20 cellular contexts compared by ENCODE assay signal in the genomic region with DNA sequence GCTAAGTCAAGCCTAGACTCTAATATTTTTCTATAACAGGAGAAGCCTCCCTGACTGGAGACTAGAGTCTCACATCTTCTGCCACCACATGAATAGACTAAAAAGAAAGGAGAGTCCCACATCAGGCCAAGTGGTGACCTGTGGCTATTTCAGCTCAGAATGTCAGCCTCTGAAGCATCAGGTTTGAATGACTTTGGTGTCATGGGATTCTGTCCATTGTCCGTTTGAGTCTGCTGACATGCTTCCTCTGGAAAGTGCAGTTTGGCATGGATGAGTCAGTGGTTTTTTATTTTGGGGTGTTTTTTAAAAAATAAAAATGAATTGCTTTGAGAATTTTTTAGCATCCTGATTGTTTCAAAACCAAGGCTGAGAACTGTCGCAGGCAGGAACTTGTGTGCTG. TPM values are rescaled to one million over a fixed set of nuclear protein-coding genes. Genes with fewer than 3 reads are reported as not detected.
A peak's percentile ranks its signal among the peaks of the same experiment; 100 is the strongest.
DNase-seq lines count a peak whose midpoint lies in the region; ATAC-seq and TF ChIP-seq lines count a peak whose summit lies in the region.
"Had no signal": no experiment of that assay in that cellular context is flagged by ENCODE, and none has a peak within 500 bp of the region (broad histone marks: within the 10 kb centered on the region; RNA-seq: fewer than 3 reads in every experiment).

No MANE protein-coding gene starts in this region.

- no peaks in the 10 kb centered on the region for H3K9me3 Mint-ChIP-seq in MCF 10A (ENCODE audit: unreplicated experiment)

- CTCF ChIA-PET in MCF 10A (lab: Yijun Ruan, JAX), result interaction anchor here (0.6 to 36.8 kb wide), 7 partner anchors 6 to 203 kb away, joined by 3 to 1191 read pairs (median 5); a partner anchor contains a TSS

- H3K36me3 ChIP-seq in breast epithelium (no peaks in the 10 kb centered on the region), psoas muscle (ENCODE audit: insufficient read depth in 1 of 2, low read depth in 1 of 2) (no peaks in the 10 kb centered on the region)

- H3K27ac ChIP-seq in breast epithelium (peak overlapping the region; percentile 75 to 80), psoas muscle (peak overlapping the region; percentile 11)
- H3K27ac ChIP-seq: GM23248, PC-9, SJSA1 had no signal

- no TSS peak for BruUV-seq in MCF 10A (replicated peaks; lab: Mats Ljungman, UMichigan)

- no peaks in the 10 kb centered on the region for H3K27me3 Mint-ChIP-seq in MCF 10A (ENCODE audit: insufficient read depth, unreplicated experiment)

- no peak overlapping the region for H3K4me3 Mint-ChIP-seq in MCF 10A (ENCODE audit: unreplicated experiment)
- H3K4me3 Mint-ChIP-seq: CD4-positive, alpha-beta memory T cell had no signal

- H3K4me3 ChIP-seq in breast epithelium (no peak overlapping the region), psoas muscle (no peak overlapping the region)
- H3K4me3 ChIP-seq: GM12878, GM23248, PC-9, SJSA1 had no signal

- DNase-seq in breast epithelium (ENCODE audit: low spot score in 2 of 2), result no peak
- DNase-seq in MCF 10A (ENCODE audit: unreplicated experiment), result no peak
- peak; percentile 43 for DNase-seq in COLO829 (ENCODE audit: low spot score)
- peak; percentile 58 to 81 for DNase-seq in dermis microvascular lymphatic vessel endothelial cell (ENCODE audit: low read depth in 2 of 2)
- DNase-seq in psoas muscle, result no peak
- no peak for DNase-seq in NCI-H2081 (lab: John Stamatoyannopoulos, UW)
- no peak for DNase-seq in SW480 (ENCODE audit: low spot score)
- DNase-seq: Calu3; CD4-positive, alpha-beta memory T cell; DMS53; EL; GM23248; KBM-7; NCI-H2227 treated with DMSO at 0.1 percent for 48 hours; PC-9 had no signal

- H3K27me3 ChIP-seq in breast epithelium (no peaks in the 10 kb centered on the region), psoas muscle (ENCODE audit: insufficient read depth in 3 of 3, low read length in 2 of 3) (no peaks in the 10 kb centered on the region)
- H3K27me3 ChIP-seq: BE2C, SJSA1 had no signal

- POLR2A ChIA-PET in MCF 10A (lab: Yijun Ruan, JAX), result interaction anchor here (0.6 to 3.8 kb wide), 4 partner anchors 8 to 91 kb away, joined by 3 to 23 read pairs (median 8); a partner anchor contains a TSS

- TF ChIP-seq POLR2A in breast epithelium (IDR thresholded peaks at IDR 0.05), result no peak

- H3K4me1 Mint-ChIP-seq in MCF 10A (ENCODE audit: insufficient read depth, unreplicated experiment), result peaks cover 9% of the 10 kb centered on the region

- peaks cover 26% of the 10 kb centered on the region for H3K36me3 Mint-ChIP-seq in MCF 10A (ENCODE audit: insufficient read depth, unreplicated experiment)
- H3K36me3 Mint-ChIP-seq: CD4-positive, alpha-beta memory T cell had no signal

- intact Hi-C loops in breast epithelium (cut with DNase I; ENCODE audit: low total_unique reads), result no loop called here
- intact Hi-C loops in MCF 10A (cut with micrococcal nuclease), result no loop called here
- intact Hi-C loops in psoas muscle (cut with DNase I), result loop anchor here (5.0 to 10.0 kb wide), 2 partner anchors 257 to 1930 kb away; no protein-coding TSS in a partner anchor

- H3K4me1 ChIP-seq in breast epithelium, result peaks cover 0 to 10% of the 10 kb centered on the region in 2 donors
- H3K4me1 ChIP-seq in psoas muscle, result peaks cover 23% of the 10 kb centered on the region
- H3K4me1 ChIP-seq: SJSA1 had no signal

- 77 to 81% (median 79%) methylated on average over 2 of the region's 2 CpGs for WGBS in psoas muscle, 3 donors

- H3K9me3 ChIP-seq in breast epithelium (no peaks in the 10 kb centered on the region), psoas muscle (no peaks in the 10 kb centered on the region)
- H3K9me3 ChIP-seq: BE2C, SJSA1 had no signal

- no peak for ATAC-seq in psoas muscle
- no peak for ATAC-seq in GM21737 (IDR thresholded peaks at IDR 0.05; ENCODE audit: unreplicated experiment)
- ATAC-seq: GM12878, HCT116 had no signal

- TF ChIP-seq CTCF in breast epithelium (IDR thresholded peaks at IDR 0.05) (no peak), MCF 10A (IDR thresholded peaks at IDR 0.05; ENCODE audit: unreplicated experiment) (no peak), psoas muscle (IDR thresholded peaks at IDR 0.05) (no peak)

- no peak overlapping the region for H3K27ac Mint-ChIP-seq in MCF 10A (ENCODE audit: low read depth, unreplicated experiment)
- H3K27ac Mint-ChIP-seq: CD4-positive, alpha-beta memory T cell had no signal

RNA-seq across cellular contexts. Expression of a gene that starts 19.5 kb away (rescaled TPM):
- total RNA-seq in breast epithelium, result 10 to 100 TPM in 2 of 3 donors, 1 to 10 TPM in 1; 7.8 to 39.4 (median 14.1) TPM
- total RNA-seq in MCF 10A (2022), result 45.4 and 58.5 TPM in 2 replicates
- total RNA-seq in dermis microvascular lymphatic vessel endothelial cell, result 15.5 and 19.2 TPM in 2 replicates
- total RNA-seq in psoas muscle, result 1 to 10 TPM in 3 of 4 donors, under 1 TPM in 1; 0.57 to 2.0 (median 1.4) TPM
- polyA plus RNA-seq in psoas muscle, result 1 to 10 TPM in 2 of 3 donors, under 1 TPM in 1; 0.25 to 1.2 (median 1.0) TPM

RNA-seq across cellular contexts. Expression of a gene that starts 29.9 kb away (rescaled TPM):
- total RNA-seq in breast epithelium (10 to 100 TPM; 47.4 to 69.2 (median 67.2) TPM), MCF 10A (2022) (142 and 178 TPM in 2 replicates), dermis microvascular lymphatic vessel endothelial cell (27.0 and 46.1 TPM in 2 replicates), psoas muscle (100 to 1,000 TPM in 3 of 4 donors, 10 to 100 TPM in 1; 89.4 to 198 (median 167) TPM)
- polyA plus RNA-seq in psoas muscle, result 100 to 1,000 TPM; 108 to 191 (median 112) TPM

RNA-seq across cellular contexts. Expression of a gene that starts 42.6 kb away (rescaled TPM):
- total RNA-seq in breast epithelium (10 to 100 TPM; 55.4 to 70.1 (median 68.6) TPM), MCF 10A (2022) (110 and 116 TPM in 2 replicates), dermis microvascular lymphatic vessel endothelial cell (41.2 and 45.5 TPM in 2 replicates), psoas muscle (10 to 100 TPM; 32.1 to 41.8 (median 37.6) TPM)
- polyA plus RNA-seq in psoas muscle, result 10 to 100 TPM; 21.4 to 40.3 (median 32.8) TPM

Comparison
In these comparisons a context has a peak if more than half of its experiments do, and no peak if none do; other contexts are left out.
1. DNase-seq: peak in COLO829 (single experiment) and dermis microvascular lymphatic vessel endothelial cell (2 of 2); none in breast epithelium (0 of 2), MCF 10A (single experiment), psoas muscle (0 of 2), NCI-H2081 (0 of 2) and SW480 (single experiment).
2. intact Hi-C loops: an anchor here in psoas muscle (5.0 to 10.0 kb wide); none called in breast epithelium and MCF 10A.